In the genomic region with DNA sequence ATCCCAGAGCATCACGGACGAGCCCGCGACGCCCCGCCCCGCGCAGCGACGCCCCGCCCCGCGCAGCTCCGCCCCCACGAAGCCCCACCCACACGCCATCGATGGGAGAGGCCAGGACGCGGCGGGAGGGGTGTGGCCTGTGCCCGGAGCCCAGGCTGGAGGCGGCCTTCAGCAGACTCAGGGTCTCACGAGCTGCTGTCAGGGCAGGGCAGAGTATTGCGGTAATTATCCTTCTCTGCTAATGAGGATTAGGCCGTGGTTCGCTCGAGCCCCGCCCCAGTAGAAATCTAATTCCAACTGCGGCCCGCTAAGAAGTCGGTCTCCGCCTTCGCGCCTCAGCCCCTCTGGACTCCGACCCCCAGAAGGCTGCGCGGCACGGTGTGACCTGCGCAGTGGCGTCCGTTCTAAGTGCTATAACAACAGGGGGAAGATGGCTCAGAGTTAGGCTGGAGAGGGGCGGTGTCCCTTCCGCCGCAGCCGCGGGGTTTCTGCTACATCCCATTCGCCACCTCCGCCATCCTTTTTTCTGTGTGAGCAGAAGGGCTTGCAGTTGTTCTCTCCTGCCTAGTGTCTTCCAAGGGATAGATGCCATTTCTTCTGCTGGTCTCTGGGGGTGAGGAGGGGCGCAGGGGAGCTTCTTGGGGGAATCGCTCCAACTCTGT, we compare ENCODE assay signal across 1 cellular context.
TF ChIP-seq lines count a peak whose summit lies in the region.

No MANE protein-coding gene starts in this region.

TF ChIP-seq in HepG2, 621 proteins besides CTCF, POLR2A, EP300 and RAD21 (continued from another document and continues in another):
- TF ChIP-seq, protein P1, sequence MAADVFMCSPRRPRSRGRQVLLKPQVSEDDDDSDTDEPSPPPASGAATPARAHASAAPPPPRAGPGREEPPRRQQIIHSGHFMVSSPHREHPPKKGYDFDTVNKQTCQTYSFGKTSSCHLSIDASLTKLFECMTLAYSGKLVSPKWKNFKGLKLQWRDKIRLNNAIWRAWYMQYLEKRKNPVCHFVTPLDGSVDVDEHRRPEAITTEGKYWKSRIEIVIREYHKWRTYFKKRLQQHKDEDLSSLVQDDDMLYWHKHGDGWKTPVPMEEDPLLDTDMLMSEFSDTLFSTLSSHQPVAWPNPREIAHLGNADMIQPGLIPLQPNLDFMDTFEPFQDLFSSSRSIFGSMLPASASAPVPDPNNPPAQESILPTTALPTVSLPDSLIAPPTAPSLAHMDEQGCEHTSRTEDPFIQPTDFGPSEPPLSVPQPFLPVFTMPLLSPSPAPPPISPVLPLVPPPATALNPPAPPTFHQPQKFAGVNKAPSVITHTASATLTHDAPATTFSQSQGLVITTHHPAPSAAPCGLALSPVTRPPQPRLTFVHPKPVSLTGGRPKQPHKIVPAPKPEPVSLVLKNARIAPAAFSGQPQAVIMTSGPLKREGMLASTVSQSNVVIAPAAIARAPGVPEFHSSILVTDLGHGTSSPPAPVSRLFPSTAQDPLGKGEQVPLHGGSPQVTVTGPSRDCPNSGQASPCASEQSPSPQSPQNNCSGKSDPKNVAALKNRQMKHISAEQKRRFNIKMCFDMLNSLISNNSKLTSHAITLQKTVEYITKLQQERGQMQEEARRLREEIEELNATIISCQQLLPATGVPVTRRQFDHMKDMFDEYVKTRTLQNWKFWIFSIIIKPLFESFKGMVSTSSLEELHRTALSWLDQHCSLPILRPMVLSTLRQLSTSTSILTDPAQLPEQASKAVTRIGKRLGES (CRISPR knock-in tag; IDR thresholded peaks at IDR 0.05; ENCODE audit: borderline replicate concordance): no peak
- TF ChIP-seq, protein P2, sequence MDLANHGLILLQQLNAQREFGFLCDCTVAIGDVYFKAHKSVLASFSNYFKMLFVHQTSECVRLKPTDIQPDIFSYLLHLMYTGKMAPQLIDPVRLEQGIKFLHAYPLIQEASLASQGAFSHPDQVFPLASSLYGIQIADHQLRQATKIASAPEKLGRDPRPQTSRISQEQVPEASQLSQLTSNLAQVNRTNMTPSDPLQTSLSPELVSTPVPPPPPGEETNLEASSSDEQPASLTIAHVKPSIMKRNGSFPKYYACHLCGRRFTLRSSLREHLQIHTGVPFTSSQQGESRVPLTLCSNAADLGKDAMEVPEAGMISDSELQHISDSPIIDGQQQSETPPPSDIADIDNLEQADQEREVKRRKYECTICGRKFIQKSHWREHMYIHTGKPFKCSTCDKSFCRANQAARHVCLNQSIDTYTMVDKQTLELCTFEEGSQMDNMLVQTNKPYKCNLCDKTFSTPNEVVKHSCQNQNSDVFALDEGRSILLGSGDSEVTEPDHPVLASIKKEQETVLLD (CRISPR knock-in tag; IDR thresholded peaks at IDR 0.05; ENCODE audit: low read depth): no peak
- TF ChIP-seq HMG20A (CRISPR knock-in tag; IDR thresholded peaks at IDR 0.05; ENCODE audit: borderline replicate concordance) (no peak), ZNF160 (CRISPR knock-in tag; IDR thresholded peaks at IDR 0.05) (no peak), ZNF577 (CRISPR knock-in tag; IDR thresholded peaks at IDR 0.05; ENCODE audit: borderline replicate concordance, low read depth) (no peak), ZNF558 (CRISPR knock-in tag; IDR thresholded peaks at IDR 0.05; ENCODE audit: borderline replicate concordance) (peak; percentile 85; the same call in 1 of the 2 replicates), FOXC1 (CRISPR knock-in tag; IDR thresholded peaks at IDR 0.05; ENCODE audit: borderline replicate concordance) (peak; percentile 83; the same call in 1 of the 2 replicates), NFIC (IDR thresholded peaks at IDR 0.05; ENCODE audit: low read length) (no peak), ZNF530 (CRISPR knock-in tag; IDR thresholded peaks at IDR 0.05; ENCODE audit: low read depth) (no peak), NR2F2 (IDR thresholded peaks at IDR 0.05; ENCODE audit: borderline replicate concordance, low read depth) (peak; percentile 38; the same call in 1 of the 2 replicates), ZNF678 (CRISPR knock-in tag; IDR thresholded peaks at IDR 0.05) (peak; percentile 30; the same call in 1 of the 2 replicates), ZSCAN25 (CRISPR knock-in tag; IDR thresholded peaks at IDR 0.05) (peak; percentile 65; the same call in 1 of the 2 replicates), MAFF (IDR thresholded peaks at IDR 0.05; ENCODE audit: low read depth, low read length) (no peak), TRIM24 (CRISPR knock-in tag; IDR thresholded peaks at IDR 0.05) (no peak), THYN1 (CRISPR knock-in tag; IDR thresholded peaks at IDR 0.05; ENCODE audit: borderline replicate concordance, low read depth) (no peak), CCDC6 (CRISPR knock-in tag; IDR thresholded peaks at IDR 0.05) (no peak), EHMT2 (IDR thresholded peaks at IDR 0.05; ENCODE audit: borderline replicate concordance, low read depth, low read length) (no peak), STAT5B (CRISPR knock-in tag; IDR thresholded peaks at IDR 0.05) (no peak), NFKB2 (CRISPR knock-in tag; IDR thresholded peaks at IDR 0.05; ENCODE audit: borderline replicate concordance) (no peak), ZNF205 (CRISPR knock-in tag; IDR thresholded peaks at IDR 0.05) (no peak), BRD4 (CRISPR knock-in tag; IDR thresholded peaks at IDR 0.05) (peak; percentile 61; the same call in 1 of the 2 replicates), ZNF34 (CRISPR knock-in tag; IDR thresholded peaks at IDR 0.05; ENCODE audit: borderline replicate concordance) (no peak), RFX5 (IDR thresholded peaks at IDR 0.05; ENCODE audit: low read depth, low read length) (no peak), CENPX (CRISPR knock-in tag; IDR thresholded peaks at IDR 0.05) (no peak), TEAD2 (CRISPR knock-in tag; IDR thresholded peaks at IDR 0.05) (no peak), MZF1 (CRISPR knock-in tag; IDR thresholded peaks at IDR 0.05; ENCODE audit: borderline replicate concordance) (no peak; the same call in 1 of the 2 replicates), ERF (CRISPR knock-in tag; IDR thresholded peaks at IDR 0.05) (no peak; the same call in 1 of the 2 replicates), MIER3 (CRISPR knock-in tag; IDR thresholded peaks at IDR 0.05; ENCODE audit: borderline replicate concordance) (peak; percentile 58; the same call in 1 of the 2 replicates), ZNF616 (CRISPR knock-in tag; IDR thresholded peaks at IDR 0.05; ENCODE audit: low read depth) (0 out of 2 replicates have a peak, but pooled peaks have one; percentile 3), FOXK1 (CRISPR knock-in tag; IDR thresholded peaks at IDR 0.05; ENCODE audit: borderline replicate concordance, low read depth) (peak; percentile 78; the same call in 1 of the 2 replicates), XRCC5 (optimal IDR thresholded peaks at IDR 0.05; ENCODE audit: low read length) (no peak)
- TF ChIP-seq, protein P3, sequence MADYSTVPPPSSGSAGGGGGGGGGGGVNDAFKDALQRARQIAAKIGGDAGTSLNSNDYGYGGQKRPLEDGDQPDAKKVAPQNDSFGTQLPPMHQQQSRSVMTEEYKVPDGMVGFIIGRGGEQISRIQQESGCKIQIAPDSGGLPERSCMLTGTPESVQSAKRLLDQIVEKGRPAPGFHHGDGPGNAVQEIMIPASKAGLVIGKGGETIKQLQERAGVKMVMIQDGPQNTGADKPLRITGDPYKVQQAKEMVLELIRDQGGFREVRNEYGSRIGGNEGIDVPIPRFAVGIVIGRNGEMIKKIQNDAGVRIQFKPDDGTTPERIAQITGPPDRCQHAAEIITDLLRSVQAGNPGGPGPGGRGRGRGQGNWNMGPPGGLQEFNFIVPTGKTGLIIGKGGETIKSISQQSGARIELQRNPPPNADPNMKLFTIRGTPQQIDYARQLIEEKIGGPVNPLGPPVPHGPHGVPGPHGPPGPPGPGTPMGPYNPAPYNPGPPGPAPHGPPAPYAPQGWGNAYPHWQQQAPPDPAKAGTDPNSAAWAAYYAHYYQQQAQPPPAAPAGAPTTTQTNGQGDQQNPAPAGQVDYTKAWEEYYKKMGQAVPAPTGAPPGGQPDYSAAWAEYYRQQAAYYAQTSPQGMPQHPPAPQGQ (CRISPR knock-in tag; IDR thresholded peaks at IDR 0.05; ENCODE audit: borderline replicate concordance): no peak
- TF ChIP-seq, protein P4, sequence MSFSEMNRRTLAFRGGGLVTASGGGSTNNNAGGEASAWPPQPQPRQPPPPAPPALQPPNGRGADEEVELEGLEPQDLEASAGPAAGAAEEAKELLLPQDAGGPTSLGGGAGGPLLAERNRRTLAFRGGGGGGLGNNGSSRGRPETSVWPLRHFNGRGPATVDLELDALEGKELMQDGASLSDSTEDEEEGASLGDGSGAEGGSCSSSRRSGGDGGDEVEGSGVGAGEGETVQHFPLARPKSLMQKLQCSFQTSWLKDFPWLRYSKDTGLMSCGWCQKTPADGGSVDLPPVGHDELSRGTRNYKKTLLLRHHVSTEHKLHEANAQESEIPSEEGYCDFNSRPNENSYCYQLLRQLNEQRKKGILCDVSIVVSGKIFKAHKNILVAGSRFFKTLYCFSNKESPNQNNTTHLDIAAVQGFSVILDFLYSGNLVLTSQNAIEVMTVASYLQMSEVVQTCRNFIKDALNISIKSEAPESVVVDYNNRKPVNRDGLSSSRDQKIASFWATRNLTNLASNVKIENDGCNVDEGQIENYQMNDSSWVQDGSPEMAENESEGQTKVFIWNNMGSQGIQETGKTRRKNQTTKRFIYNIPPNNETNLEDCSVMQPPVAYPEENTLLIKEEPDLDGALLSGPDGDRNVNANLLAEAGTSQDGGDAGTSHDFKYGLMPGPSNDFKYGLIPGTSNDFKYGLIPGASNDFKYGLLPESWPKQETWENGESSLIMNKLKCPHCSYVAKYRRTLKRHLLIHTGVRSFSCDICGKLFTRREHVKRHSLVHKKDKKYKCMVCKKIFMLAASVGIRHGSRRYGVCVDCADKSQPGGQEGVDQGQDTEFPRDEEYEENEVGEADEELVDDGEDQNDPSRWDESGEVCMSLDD (CRISPR knock-in tag; IDR thresholded peaks at IDR 0.05; ENCODE audit: borderline replicate concordance): no peak
- TF ChIP-seq, protein P5, sequence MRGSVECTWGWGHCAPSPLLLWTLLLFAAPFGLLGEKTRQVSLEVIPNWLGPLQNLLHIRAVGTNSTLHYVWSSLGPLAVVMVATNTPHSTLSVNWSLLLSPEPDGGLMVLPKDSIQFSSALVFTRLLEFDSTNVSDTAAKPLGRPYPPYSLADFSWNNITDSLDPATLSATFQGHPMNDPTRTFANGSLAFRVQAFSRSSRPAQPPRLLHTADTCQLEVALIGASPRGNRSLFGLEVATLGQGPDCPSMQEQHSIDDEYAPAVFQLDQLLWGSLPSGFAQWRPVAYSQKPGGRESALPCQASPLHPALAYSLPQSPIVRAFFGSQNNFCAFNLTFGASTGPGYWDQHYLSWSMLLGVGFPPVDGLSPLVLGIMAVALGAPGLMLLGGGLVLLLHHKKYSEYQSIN (CRISPR knock-in tag; IDR thresholded peaks at IDR 0.05; ENCODE audit: borderline replicate concordance): no peak
- TF ChIP-seq, protein P6, sequence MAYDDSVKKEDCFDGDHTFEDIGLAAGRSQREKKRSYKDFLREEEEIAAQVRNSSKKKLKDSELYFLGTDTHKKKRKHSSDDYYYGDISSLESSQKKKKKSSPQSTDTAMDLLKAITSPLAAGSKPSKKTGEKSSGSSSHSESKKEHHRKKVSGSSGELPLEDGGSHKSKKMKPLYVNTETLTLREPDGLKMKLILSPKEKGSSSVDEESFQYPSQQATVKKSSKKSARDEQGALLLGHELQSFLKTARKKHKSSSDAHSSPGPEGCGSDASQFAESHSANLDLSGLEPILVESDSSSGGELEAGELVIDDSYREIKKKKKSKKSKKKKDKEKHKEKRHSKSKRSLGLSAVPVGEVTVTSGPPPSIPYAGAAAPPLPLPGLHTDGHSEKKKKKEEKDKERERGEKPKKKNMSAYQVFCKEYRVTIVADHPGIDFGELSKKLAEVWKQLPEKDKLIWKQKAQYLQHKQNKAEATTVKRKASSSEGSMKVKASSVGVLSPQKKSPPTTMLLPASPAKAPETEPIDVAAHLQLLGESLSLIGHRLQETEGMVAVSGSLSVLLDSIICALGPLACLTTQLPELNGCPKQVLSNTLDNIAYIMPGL (CRISPR knock-in tag; IDR thresholded peaks at IDR 0.05; ENCODE audit: borderline replicate concordance in 1 of 2, low read depth in 1 of 2): peak; percentile 57 to 70
- TF ChIP-seq, protein P7, sequence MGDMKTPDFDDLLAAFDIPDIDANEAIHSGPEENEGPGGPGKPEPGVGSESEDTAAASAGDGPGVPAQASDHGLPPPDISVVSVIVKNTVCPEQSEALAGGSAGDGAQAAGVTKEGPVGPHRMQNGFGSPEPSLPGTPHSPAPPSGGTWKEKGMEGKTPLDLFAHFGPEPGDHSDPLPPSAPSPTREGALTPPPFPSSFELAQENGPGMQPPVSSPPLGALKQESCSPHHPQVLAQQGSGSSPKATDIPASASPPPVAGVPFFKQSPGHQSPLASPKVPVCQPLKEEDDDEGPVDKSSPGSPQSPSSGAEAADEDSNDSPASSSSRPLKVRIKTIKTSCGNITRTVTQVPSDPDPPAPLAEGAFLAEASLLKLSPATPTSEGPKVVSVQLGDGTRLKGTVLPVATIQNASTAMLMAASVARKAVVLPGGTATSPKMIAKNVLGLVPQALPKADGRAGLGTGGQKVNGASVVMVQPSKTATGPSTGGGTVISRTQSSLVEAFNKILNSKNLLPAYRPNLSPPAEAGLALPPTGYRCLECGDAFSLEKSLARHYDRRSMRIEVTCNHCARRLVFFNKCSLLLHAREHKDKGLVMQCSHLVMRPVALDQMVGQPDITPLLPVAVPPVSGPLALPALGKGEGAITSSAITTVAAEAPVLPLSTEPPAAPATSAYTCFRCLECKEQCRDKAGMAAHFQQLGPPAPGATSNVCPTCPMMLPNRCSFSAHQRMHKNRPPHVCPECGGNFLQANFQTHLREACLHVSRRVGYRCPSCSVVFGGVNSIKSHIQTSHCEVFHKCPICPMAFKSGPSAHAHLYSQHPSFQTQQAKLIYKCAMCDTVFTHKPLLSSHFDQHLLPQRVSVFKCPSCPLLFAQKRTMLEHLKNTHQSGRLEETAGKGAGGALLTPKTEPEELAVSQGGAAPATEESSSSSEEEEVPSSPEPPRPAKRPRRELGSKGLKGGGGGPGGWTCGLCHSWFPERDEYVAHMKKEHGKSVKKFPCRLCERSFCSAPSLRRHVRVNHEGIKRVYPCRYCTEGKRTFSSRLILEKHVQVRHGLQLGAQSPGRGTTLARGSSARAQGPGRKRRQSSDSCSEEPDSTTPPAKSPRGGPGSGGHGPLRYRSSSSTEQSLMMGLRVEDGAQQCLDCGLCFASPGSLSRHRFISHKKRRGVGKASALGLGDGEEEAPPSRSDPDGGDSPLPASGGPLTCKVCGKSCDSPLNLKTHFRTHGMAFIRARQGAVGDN (CRISPR knock-in tag; IDR thresholded peaks at IDR 0.05): peak; percentile 80
